In genomic region chr3:64571982-64572381, GRCh38 we compare ENCODE assay signal across 21 cellular contexts.
"Had no signal": no experiment of that assay in that cellular context is flagged by ENCODE, and none has a peak within 500 bp of the region (broad histone marks: within the 10 kb centered on the region; RNA-seq: fewer than 3 reads in every experiment).

No MANE protein-coding gene starts in this region.

- H3K9me3 ChIP-seq: breast epithelium, prostate gland, tibial artery had no signal

- H3K36me3 ChIP-seq: breast epithelium, prostate gland, tibial artery had no signal

- H3K9me3 Mint-ChIP-seq: activated T-cell treated with anti-CD3 and anti-CD28 coated beads, Interleukin-2, amount 50 U/mL, for 24 hours; activated T-helper 17 cell treated with anti-CD3 and anti-CD28 coated beads, Interleukin-2, amount 50 U/mL, for 72 hours; mesothelial cell of epicardium had no signal

- H3K27me3 Mint-ChIP-seq: central memory CD8-positive, alpha-beta T cell had no signal

- H3K27ac ChIP-seq: breast epithelium, prostate gland, tibial artery had no signal

- H3K4me3 Mint-ChIP-seq: activated naive CD8-positive, alpha-beta T cell treated with anti-CD3 and anti-CD28 coated beads for 36 hours; activated T-cell treated with anti-CD3 and anti-CD28 coated beads, Interleukin-2, amount 50 U/mL, for 24 hours; activated T-helper 17 cell treated with anti-CD3 and anti-CD28 coated beads, Interleukin-2, amount 50 U/mL, for 72 hours; central memory CD8-positive, alpha-beta T cell; mesothelial cell of epicardium; natural killer cell had no signal

- H3K4me1 Mint-ChIP-seq: activated naive CD8-positive, alpha-beta T cell treated with anti-CD3 and anti-CD28 coated beads for 36 hours; activated T-helper 17 cell treated with anti-CD3 and anti-CD28 coated beads, Interleukin-2, amount 50 U/mL, for 72 hours; central memory CD8-positive, alpha-beta T cell; natural killer cell had no signal

- DNase-seq: activated CD8-positive, alpha-beta memory T cell treated with anti-CD3 and anti-CD28 coated beads for 24 hours; activated CD8-positive, alpha-beta memory T cell treated with anti-CD3 and anti-CD28 coated beads, Interleukin-2, amount 50 U/mL, for 4 hours; activated naive CD4-positive, alpha-beta T cell; activated naive CD8-positive, alpha-beta T cell treated with anti-CD3 and anti-CD28 coated beads for 36 hours; activated T-cell treated with anti-CD3 and anti-CD28 coated beads, Interleukin-2, amount 50 U/mL, for 24 hours; amniotic stem cell; effector memory CD4-positive, alpha-beta T cell; foreskin fibroblast; kidney; natural killer cell; stimulated activated CD4-positive, alpha-beta T cell treated with anti-CD3 and anti-CD28 coated beads, Interleukin-4, amount 100 ng/mL, for 24 hours; stimulated activated naive CD8-positive, alpha-beta T cell treated with anti-CD3 and anti-CD28 coated beads, Interleukin-15, Interleukin-2, amounts not matched to agents 100 U/mL and 50 U/mL, for 24 hours; T-helper 1 cell; tibial artery had no signal

- H3K36me3 Mint-ChIP-seq: activated naive CD8-positive, alpha-beta T cell treated with anti-CD3 and anti-CD28 coated beads for 36 hours; natural killer cell had no signal

- H3K27ac Mint-ChIP-seq: activated naive CD8-positive, alpha-beta T cell treated with anti-CD3 and anti-CD28 coated beads for 36 hours; activated T-cell treated with anti-CD3 and anti-CD28 coated beads, Interleukin-2, amount 50 U/mL, for 24 hours; activated T-helper 17 cell treated with anti-CD3 and anti-CD28 coated beads, Interleukin-2, amount 50 U/mL, for 72 hours; mesothelial cell of epicardium; natural killer cell had no signal

- H3K4me1 ChIP-seq: breast epithelium, prostate gland, tibial artery had no signal

- ATAC-seq: activated T-helper 17 cell treated with anti-CD3 and anti-CD28 coated beads, Interleukin-2, amount 50 U/mL, for 72 hours; left lobe of liver; natural killer cell; stimulated activated naive CD8-positive, alpha-beta T cell treated with anti-CD3 and anti-CD28 coated beads, Interleukin-15, Interleukin-2, amounts not matched to agents 100 U/mL and 50 U/mL, for 24 hours had no signal

- H3K27me3 ChIP-seq: breast epithelium, tibial artery had no signal

- H3K4me3 ChIP-seq: breast epithelium, lung, prostate gland, tibial artery had no signal
